Comparison of ENCODE assay signal across 8 cellular contexts in the genomic region with DNA sequence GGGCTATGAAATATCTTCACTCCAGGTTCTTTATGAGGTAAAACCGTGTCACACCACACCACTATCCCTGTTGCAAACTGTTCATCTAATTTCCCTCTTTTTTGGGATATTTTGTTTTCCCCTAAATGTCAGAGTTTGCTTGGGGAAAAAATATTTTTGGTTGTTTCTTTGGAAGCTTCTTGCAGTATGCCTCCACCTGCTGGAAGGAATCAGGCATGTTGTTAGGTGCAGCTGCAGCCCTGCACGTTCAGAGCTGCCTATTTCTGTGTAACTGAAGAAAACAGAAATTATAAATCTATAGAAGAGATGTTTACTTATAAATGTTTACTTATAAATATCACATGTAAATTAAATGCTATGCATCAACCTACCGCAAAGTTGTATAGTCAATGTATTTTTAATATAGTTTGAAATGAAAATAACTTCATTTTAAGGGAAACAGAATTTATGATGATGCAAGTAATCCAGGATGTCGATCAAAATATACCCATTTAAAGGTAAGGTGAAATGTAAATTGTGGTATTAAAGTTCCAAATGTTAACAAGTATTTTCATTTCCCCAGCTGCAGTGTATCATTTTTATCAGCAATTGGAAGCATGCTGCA.
A peak's percentile ranks its signal among the peaks of the same experiment; 100 is the strongest.
DNase-seq lines count a peak whose midpoint lies in the region; ATAC-seq lines count a peak whose summit lies in the region.

No MANE protein-coding gene starts in this region.

- ATAC-seq in HG02970 (IDR thresholded peaks at IDR 0.05; ENCODE audit: low FRiP score, unreplicated experiment) = no peak
- ATAC-seq in HG03432 (IDR thresholded peaks at IDR 0.05; ENCODE audit: unreplicated experiment) = no peak

- DNase-seq in H4 (ENCODE audit: low spot score) (peak; percentile 69), NCI-H2227 (lab: John Stamatoyannopoulos, UW; ENCODE audit: unreplicated experiment) (peak; percentile 51), cerebellar cortex (ENCODE audit: low spot score) (peak; percentile 13), mucosa of gallbladder (ENCODE audit: low spot score) (peak; percentile 34), NCI-H1694 (lab: John Stamatoyannopoulos, UW) (no peak), DMS79 treated with DMSO at 0.1 percent for 48 hours (lab: John Stamatoyannopoulos, UW) (no peak)

Comparison
In these comparisons a context has a peak if more than half of its experiments do, and no peak if none do; other contexts are left out.
1. DNase-seq: peak in H4 (single experiment), NCI-H2227 (single experiment), cerebellar cortex (single experiment) and mucosa of gallbladder (single experiment); none in NCI-H1694 (single experiment) and DMS79 treated with DMSO at 0.1 percent for 48 hours (single experiment).